In genomic region chr5:79990598-79991507, GRCh38 we compare ENCODE assay signal across 1 cellular context.
TF ChIP-seq lines count a peak whose summit lies in the region.

MTX3 (minus strand) TSS chr5:79991262; CDS start chr5:79991238, 24 bp downstream.

TF ChIP-seq in HEK293, 187 proteins besides CTCF, POLR2A, EP300 and RAD21 (continued from another document and continues in another):
- TF ChIP-seq, protein P1, sequence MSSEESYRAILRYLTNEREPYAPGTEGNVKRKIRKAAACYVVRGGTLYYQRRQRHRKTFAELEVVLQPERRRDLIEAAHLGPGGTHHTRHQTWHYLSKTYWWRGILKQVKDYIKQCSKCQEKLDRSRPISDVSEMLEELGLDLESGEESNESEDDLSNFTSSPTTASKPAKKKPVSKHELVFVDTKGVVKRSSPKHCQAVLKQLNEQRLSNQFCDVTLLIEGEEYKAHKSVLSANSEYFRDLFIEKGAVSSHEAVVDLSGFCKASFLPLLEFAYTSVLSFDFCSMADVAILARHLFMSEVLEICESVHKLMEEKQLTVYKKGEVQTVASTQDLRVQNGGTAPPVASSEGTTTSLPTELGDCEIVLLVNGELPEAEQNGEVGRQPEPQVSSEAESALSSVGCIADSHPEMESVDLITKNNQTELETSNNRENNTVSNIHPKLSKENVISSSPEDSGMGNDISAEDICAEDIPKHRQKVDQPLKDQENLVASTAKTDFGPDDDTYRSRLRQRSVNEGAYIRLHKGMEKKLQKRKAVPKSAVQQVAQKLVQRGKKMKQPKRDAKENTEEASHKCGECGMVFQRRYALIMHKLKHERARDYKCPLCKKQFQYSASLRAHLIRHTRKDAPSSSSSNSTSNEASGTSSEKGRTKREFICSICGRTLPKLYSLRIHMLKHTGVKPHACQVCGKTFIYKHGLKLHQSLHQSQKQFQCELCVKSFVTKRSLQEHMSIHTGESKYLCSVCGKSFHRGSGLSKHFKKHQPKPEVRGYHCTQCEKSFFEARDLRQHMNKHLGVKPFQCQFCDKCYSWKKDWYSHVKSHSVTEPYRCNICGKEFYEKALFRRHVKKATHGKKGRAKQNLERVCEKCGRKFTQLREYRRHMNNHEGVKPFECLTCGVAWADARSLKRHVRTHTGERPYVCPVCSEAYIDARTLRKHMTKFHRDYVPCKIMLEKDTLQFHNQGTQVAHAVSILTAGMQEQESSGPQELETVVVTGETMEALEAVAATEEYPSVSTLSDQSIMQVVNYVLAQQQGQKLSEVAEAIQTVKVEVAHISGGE (tag by site-specific recombination; conservative IDR thresholded peaks at IDR 0.05; ENCODE audit: low read depth) = peak; percentile 92
- TF ChIP-seq ZNF561 (tag by site-specific recombination; IDR thresholded peaks at IDR 0.05; ENCODE audit: borderline replicate concordance) = peak; percentile 60; the same call in 1 of the 2 replicates
- TF ChIP-seq ZNF501 (tag by site-specific recombination; IDR thresholded peaks at IDR 0.05) = peak; percentile 95
- TF ChIP-seq ZNF660 (tag by site-specific recombination; IDR thresholded peaks at IDR 0.05) = peak; percentile 68; the same call in 1 of the 2 replicates
- TF ChIP-seq ZNF324 (tag by site-specific recombination; IDR thresholded peaks at IDR 0.05) = peak; percentile 72; the same call in 1 of the 2 replicates
- peak; percentile 88 for TF ChIP-seq ZIC2 (tag by site-specific recombination; IDR thresholded peaks at IDR 0.05)
- peak; percentile 58; the same call in 1 of the 2 replicates for TF ChIP-seq ZBTB8A (tag by site-specific recombination; IDR thresholded peaks at IDR 0.05)
- TF ChIP-seq ZNF777 (tag by site-specific recombination; IDR thresholded peaks at IDR 0.05; ENCODE audit: borderline replicate concordance) = peak; percentile 27; the same call in 1 of the 2 replicates
- peak; percentile 94 for TF ChIP-seq GLIS2 (tag by site-specific recombination; IDR thresholded peaks at IDR 0.05)
- peak; percentile 54; the same call in 1 of the 2 replicates for TF ChIP-seq HOXD13 (CRISPR knock-in tag; IDR thresholded peaks at IDR 0.05; ENCODE audit: borderline replicate concordance)
- TF ChIP-seq, protein P2, sequence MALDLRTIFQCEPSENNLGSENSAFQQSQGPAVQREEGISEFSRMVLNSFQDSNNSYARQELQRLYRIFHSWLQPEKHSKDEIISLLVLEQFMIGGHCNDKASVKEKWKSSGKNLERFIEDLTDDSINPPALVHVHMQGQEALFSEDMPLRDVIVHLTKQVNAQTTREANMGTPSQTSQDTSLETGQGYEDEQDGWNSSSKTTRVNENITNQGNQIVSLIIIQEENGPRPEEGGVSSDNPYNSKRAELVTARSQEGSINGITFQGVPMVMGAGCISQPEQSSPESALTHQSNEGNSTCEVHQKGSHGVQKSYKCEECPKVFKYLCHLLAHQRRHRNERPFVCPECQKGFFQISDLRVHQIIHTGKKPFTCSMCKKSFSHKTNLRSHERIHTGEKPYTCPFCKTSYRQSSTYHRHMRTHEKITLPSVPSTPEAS (tag by site-specific recombination; IDR thresholded peaks at IDR 0.05) = 0 out of 2 replicates have a peak, but pooled peaks have one; percentile 8
- no peak for TF ChIP-seq ZNF596 (tag by site-specific recombination; IDR thresholded peaks at IDR 0.05)
- no peak for TF ChIP-seq ZNF174 (tag by site-specific recombination; IDR thresholded peaks at IDR 0.05)
- TF ChIP-seq, protein P3, sequence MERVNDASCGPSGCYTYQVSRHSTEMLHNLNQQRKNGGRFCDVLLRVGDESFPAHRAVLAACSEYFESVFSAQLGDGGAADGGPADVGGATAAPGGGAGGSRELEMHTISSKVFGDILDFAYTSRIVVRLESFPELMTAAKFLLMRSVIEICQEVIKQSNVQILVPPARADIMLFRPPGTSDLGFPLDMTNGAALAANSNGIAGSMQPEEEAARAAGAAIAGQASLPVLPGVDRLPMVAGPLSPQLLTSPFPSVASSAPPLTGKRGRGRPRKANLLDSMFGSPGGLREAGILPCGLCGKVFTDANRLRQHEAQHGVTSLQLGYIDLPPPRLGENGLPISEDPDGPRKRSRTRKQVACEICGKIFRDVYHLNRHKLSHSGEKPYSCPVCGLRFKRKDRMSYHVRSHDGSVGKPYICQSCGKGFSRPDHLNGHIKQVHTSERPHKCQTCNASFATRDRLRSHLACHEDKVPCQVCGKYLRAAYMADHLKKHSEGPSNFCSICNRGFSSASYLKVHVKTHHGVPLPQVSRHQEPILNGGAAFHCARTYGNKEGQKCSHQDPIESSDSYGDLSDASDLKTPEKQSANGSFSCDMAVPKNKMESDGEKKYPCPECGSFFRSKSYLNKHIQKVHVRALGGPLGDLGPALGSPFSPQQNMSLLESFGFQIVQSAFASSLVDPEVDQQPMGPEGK (tag by site-specific recombination; IDR thresholded peaks at IDR 0.05) = peak; percentile 78
- TF ChIP-seq ZFP37 (tag by site-specific recombination; IDR thresholded peaks at IDR 0.05) = 0 out of 2 replicates have a peak, but pooled peaks have one; percentile 30
- 0 out of 2 replicates have a peak, but pooled peaks have one; percentile 44 for TF ChIP-seq ZSCAN30 (tag by site-specific recombination; IDR thresholded peaks at IDR 0.05)
- 0 out of 2 replicates have a peak, but pooled peaks have one; percentile 41 for TF ChIP-seq ZNF394 (tag by site-specific recombination; IDR thresholded peaks at IDR 0.05; ENCODE audit: borderline replicate concordance)
- TF ChIP-seq ZNF121 (tag by site-specific recombination; IDR thresholded peaks at IDR 0.05) = peak; percentile 78
- TF ChIP-seq ZBTB26 (tag by site-specific recombination; optimal IDR thresholded peaks at IDR 0.05) = peak; percentile 26
- TF ChIP-seq KLF10 (tag by site-specific recombination; IDR thresholded peaks at IDR 0.05) = 0 out of 2 replicates have a peak, but pooled peaks have one; percentile 31
- TF ChIP-seq, protein P4, sequence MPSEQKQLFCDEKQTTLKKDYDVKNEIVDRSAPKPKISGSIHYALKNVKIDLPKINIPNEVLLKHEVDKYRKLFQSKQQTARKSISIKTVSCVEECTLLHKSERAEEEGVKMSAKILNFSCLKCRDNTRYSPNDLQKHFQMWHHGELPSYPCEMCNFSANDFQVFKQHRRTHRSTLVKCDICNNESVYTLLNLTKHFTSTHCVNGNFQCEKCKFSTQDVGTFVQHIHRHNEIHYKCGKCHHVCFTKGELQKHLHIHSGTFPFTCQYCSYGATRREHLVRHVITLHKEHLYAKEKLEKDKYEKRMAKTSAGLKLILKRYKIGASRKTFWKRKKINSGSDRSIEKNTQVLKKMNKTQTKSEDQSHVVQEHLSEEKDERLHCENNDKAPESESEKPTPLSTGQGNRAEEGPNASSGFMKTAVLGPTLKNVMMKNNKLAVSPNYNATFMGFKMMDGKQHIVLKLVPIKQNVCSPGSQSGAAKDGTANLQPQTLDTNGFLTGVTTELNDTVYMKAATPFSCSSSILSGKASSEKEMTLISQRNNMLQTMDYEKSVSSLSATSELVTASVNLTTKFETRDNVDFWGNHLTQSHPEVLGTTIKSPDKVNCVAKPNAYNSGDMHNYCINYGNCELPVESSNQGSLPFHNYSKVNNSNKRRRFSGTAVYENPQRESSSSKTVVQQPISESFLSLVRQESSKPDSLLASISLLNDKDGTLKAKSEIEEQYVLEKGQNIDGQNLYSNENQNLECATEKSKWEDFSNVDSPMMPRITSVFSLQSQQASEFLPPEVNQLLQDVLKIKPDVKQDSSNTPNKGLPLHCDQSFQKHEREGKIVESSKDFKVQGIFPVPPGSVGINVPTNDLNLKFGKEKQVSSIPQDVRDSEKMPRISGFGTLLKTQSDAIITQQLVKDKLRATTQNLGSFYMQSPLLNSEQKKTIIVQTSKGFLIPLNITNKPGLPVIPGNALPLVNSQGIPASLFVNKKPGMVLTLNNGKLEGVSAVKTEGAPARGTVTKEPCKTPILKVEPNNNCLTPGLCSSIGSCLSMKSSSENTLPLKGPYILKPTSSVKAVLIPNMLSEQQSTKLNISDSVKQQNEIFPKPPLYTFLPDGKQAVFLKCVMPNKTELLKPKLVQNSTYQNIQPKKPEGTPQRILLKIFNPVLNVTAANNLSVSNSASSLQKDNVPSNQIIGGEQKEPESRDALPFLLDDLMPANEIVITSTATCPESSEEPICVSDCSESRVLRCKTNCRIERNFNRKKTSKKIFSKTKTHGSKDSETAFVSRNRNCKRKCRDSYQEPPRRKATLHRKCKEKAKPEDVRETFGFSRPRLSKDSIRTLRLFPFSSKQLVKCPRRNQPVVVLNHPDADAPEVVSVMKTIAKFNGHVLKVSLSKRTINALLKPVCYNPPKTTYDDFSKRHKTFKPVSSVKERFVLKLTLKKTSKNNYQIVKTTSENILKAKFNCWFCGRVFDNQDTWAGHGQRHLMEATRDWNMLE (tag by site-specific recombination; conservative IDR thresholded peaks at IDR 0.05; ENCODE audit: low read depth) = peak; percentile 100
- TF ChIP-seq SP3 (tag by site-specific recombination; IDR thresholded peaks at IDR 0.05) = peak; percentile 69
- TF ChIP-seq ZBTB48 (tag by site-specific recombination; IDR thresholded peaks at IDR 0.05) = peak; percentile 79
- 0 out of 2 replicates have a peak, but pooled peaks have one; percentile 42 for TF ChIP-seq ZNF600 (tag by site-specific recombination; IDR thresholded peaks at IDR 0.05)
- peak; percentile 69 for TF ChIP-seq SP7 (tag by site-specific recombination; IDR thresholded peaks at IDR 0.05)
- TF ChIP-seq EGR2 (tag by site-specific recombination; IDR thresholded peaks at IDR 0.05; ENCODE audit: low read depth) = 0 out of 2 replicates have a peak, but pooled peaks have one; percentile 8
- TF ChIP-seq MZF1 (tag by site-specific recombination; IDR thresholded peaks at IDR 0.05; ENCODE audit: borderline replicate concordance) = peak; percentile 59; the same call in 1 of the 2 replicates
- TF ChIP-seq ZFP3 (tag by site-specific recombination; IDR thresholded peaks at IDR 0.05; ENCODE audit: low read depth) = no peak
- no peak for TF ChIP-seq IKZF3 (tag by site-specific recombination; IDR thresholded peaks at IDR 0.05)
- peak; percentile 19; the same call in 1 of the 2 replicates for TF ChIP-seq ZNF629 (tag by site-specific recombination; IDR thresholded peaks at IDR 0.05)
- peak; percentile 57; the same call in 1 of the 2 replicates for TF ChIP-seq ZNF423 (tag by site-specific recombination; IDR thresholded peaks at IDR 0.05)
- peak; percentile 80 for TF ChIP-seq ZNF341 (tag by site-specific recombination; IDR thresholded peaks at IDR 0.05; ENCODE audit: low read depth)
- TF ChIP-seq WT1 (tag by site-specific recombination; IDR thresholded peaks at IDR 0.05) = 0 out of 2 replicates have a peak, but pooled peaks have one; percentile 5
- no peak for TF ChIP-seq ZNF626 (tag by site-specific recombination; IDR thresholded peaks at IDR 0.05)
- TF ChIP-seq ZNF692 (tag by site-specific recombination; IDR thresholded peaks at IDR 0.05) = peak; percentile 78; the same call in 1 of the 2 replicates
- no peak for TF ChIP-seq GFI1B (tag by site-specific recombination; IDR thresholded peaks at IDR 0.05)
- peak; percentile 66 for TF ChIP-seq ZFHX2 (tag by site-specific recombination; conservative IDR thresholded peaks at IDR 0.05)
- TF ChIP-seq ZBTB17 (tag by site-specific recombination; IDR thresholded peaks at IDR 0.05) = peak; percentile 85
- TF ChIP-seq, protein P5, sequence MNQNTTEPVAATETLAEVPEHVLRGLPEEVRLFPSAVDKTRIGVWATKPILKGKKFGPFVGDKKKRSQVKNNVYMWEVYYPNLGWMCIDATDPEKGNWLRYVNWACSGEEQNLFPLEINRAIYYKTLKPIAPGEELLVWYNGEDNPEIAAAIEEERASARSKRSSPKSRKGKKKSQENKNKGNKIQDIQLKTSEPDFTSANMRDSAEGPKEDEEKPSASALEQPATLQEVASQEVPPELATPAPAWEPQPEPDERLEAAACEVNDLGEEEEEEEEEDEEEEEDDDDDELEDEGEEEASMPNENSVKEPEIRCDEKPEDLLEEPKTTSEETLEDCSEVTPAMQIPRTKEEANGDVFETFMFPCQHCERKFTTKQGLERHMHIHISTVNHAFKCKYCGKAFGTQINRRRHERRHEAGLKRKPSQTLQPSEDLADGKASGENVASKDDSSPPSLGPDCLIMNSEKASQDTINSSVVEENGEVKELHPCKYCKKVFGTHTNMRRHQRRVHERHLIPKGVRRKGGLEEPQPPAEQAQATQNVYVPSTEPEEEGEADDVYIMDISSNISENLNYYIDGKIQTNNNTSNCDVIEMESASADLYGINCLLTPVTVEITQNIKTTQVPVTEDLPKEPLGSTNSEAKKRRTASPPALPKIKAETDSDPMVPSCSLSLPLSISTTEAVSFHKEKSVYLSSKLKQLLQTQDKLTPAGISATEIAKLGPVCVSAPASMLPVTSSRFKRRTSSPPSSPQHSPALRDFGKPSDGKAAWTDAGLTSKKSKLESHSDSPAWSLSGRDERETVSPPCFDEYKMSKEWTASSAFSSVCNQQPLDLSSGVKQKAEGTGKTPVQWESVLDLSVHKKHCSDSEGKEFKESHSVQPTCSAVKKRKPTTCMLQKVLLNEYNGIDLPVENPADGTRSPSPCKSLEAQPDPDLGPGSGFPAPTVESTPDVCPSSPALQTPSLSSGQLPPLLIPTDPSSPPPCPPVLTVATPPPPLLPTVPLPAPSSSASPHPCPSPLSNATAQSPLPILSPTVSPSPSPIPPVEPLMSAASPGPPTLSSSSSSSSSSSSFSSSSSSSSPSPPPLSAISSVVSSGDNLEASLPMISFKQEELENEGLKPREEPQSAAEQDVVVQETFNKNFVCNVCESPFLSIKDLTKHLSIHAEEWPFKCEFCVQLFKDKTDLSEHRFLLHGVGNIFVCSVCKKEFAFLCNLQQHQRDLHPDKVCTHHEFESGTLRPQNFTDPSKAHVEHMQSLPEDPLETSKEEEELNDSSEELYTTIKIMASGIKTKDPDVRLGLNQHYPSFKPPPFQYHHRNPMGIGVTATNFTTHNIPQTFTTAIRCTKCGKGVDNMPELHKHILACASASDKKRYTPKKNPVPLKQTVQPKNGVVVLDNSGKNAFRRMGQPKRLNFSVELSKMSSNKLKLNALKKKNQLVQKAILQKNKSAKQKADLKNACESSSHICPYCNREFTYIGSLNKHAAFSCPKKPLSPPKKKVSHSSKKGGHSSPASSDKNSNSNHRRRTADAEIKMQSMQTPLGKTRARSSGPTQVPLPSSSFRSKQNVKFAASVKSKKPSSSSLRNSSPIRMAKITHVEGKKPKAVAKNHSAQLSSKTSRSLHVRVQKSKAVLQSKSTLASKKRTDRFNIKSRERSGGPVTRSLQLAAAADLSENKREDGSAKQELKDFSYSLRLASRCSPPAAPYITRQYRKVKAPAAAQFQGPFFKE (tag by site-specific recombination; IDR thresholded peaks at IDR 0.05; ENCODE audit: borderline replicate concordance) = no peak
- TF ChIP-seq ZNF843 (tag by site-specific recombination; IDR thresholded peaks at IDR 0.05) = 0 out of 2 replicates have a peak, but pooled peaks have one; percentile 33
